Comparison of ENCODE assay signal across 1 cellular context in the genomic region with DNA sequence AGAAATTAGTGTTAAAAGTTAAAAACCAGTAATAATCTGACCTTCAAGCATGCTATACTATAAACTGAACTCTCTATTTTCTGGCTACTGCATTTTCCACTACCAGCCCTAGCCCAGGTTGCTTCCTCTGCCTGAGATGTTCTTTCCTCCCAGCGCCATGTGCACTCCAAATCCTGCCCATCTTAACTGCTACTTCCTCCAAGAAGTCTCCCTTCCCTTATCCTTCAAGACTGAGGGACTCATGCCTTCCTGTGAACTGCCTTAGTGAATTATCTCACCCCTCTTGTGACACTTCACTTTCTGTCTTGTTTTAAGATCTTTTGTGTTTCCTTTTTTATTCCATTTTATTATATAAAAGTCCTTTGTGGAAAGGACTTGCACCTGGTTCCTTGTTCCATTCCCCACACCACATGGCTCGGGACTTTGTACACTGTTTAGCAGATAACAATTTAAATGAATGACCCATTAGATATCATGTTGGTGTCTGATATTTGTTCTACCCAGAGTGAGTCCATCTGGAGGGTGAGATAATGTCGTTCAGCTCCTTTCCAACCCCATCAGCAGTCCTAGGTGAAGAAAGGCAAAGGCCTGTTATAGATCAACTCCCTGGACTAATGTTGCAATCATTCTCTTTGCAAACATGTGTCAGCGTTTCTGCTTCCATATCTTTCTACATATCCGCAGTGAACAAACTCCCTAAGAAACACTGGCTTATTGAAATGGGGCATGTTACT.
TF ChIP-seq lines count a peak whose summit lies in the region.

No MANE protein-coding gene starts in this region.

TF ChIP-seq in HepG2, 621 proteins besides CTCF, POLR2A, EP300 and RAD21 (continued from another document and continues in another):
- TF ChIP-seq HDAC6 (IDR thresholded peaks at IDR 0.05; ENCODE audit: low read depth, low read length) (no peak), HNF1B (CRISPR knock-in tag; IDR thresholded peaks at IDR 0.05) (no peak), NCOA2 (CRISPR knock-in tag; IDR thresholded peaks at IDR 0.05) (peak; percentile 95), SCMH1 (CRISPR knock-in tag; IDR thresholded peaks at IDR 0.05; ENCODE audit: borderline replicate concordance) (no peak), ZNF564 (CRISPR knock-in tag; IDR thresholded peaks at IDR 0.05) (no peak; the same call in none of the 2 replicates), TEAD3 (CRISPR knock-in tag; optimal IDR thresholded peaks at IDR 0.05; ENCODE audit: borderline replicate concordance) (peak; percentile 91), GABPA (IDR thresholded peaks at IDR 0.05; ENCODE audit: low read depth, low read length) (no peak), GABPA (CRISPR knock-in tag; IDR thresholded peaks at IDR 0.05; ENCODE audit: low read depth) (peak; percentile 39; the same call in 1 of the 2 replicates), HIVEP1 (CRISPR knock-in tag; IDR thresholded peaks at IDR 0.05) (no peak), CREBL2 (CRISPR knock-in tag; IDR thresholded peaks at IDR 0.05; ENCODE audit: borderline replicate concordance) (no peak), ZNF292 (CRISPR knock-in tag; IDR thresholded peaks at IDR 0.05; ENCODE audit: borderline replicate concordance, low read depth) (peak; percentile 83; the same call in 1 of the 2 replicates), ETV6 (CRISPR knock-in tag; conservative IDR thresholded peaks at IDR 0.05) (no peak; the same call in 1 of the 2 replicates), ZNF775 (CRISPR knock-in tag; IDR thresholded peaks at IDR 0.05; ENCODE audit: borderline replicate concordance) (no peak), ELF4 (CRISPR knock-in tag; IDR thresholded peaks at IDR 0.05; ENCODE audit: borderline replicate concordance) (no peak), ZNF232 (CRISPR knock-in tag; IDR thresholded peaks at IDR 0.05; ENCODE audit: borderline replicate concordance) (no peak; the same call in 1 of the 2 replicates), FUBP1 (CRISPR knock-in tag; IDR thresholded peaks at IDR 0.05; ENCODE audit: borderline replicate concordance) (no peak), MBNL3 (CRISPR knock-in tag; conservative IDR thresholded peaks at IDR 0.05) (no peak), ZNF329 (CRISPR knock-in tag; IDR thresholded peaks at IDR 0.05; ENCODE audit: low read depth) (no peak), NCOA5 (CRISPR knock-in tag; IDR thresholded peaks at IDR 0.05) (no peak), ZNF839 (CRISPR knock-in tag; IDR thresholded peaks at IDR 0.05; ENCODE audit: borderline replicate concordance) (no peak), RARA (CRISPR knock-in tag; IDR thresholded peaks at IDR 0.05) (peak; percentile 73), YEATS4 (CRISPR knock-in tag; IDR thresholded peaks at IDR 0.05; ENCODE audit: borderline replicate concordance) (peak; percentile 49), SMARCE1 (IDR thresholded peaks at IDR 0.05; ENCODE audit: borderline replicate concordance) (no peak), ZNF768 (CRISPR knock-in tag; IDR thresholded peaks at IDR 0.05) (no peak), ZNF282 (IDR thresholded peaks at IDR 0.05; ENCODE audit: partially characterized antibody) (no peak), SRY (CRISPR knock-in tag; IDR thresholded peaks at IDR 0.05) (no peak), ZSCAN30 (CRISPR knock-in tag; IDR thresholded peaks at IDR 0.05) (no peak), DPF2 (CRISPR knock-in tag; IDR thresholded peaks at IDR 0.05; ENCODE audit: borderline replicate concordance, low read depth) (peak; percentile 97), ZNF343 (CRISPR knock-in tag; IDR thresholded peaks at IDR 0.05) (no peak), NFAT5 (CRISPR knock-in tag; IDR thresholded peaks at IDR 0.05) (no peak), ZNF629 (CRISPR knock-in tag; conservative IDR thresholded peaks at IDR 0.05) (no peak; the same call in 1 of the 2 replicates), ZNF430 (CRISPR knock-in tag; IDR thresholded peaks at IDR 0.05) (0 out of 2 replicates have a peak, but pooled peaks have one; percentile 12), ZNF333 (CRISPR knock-in tag; IDR thresholded peaks at IDR 0.05; ENCODE audit: borderline replicate concordance) (no peak), ZBTB49 (CRISPR knock-in tag; IDR thresholded peaks at IDR 0.05; ENCODE audit: borderline replicate concordance) (no peak), RBAK (CRISPR knock-in tag; IDR thresholded peaks at IDR 0.05) (peak; percentile 65), ZNF205 (CRISPR knock-in tag; IDR thresholded peaks at IDR 0.05) (peak; percentile 49; the same call in 1 of the 2 replicates)
- TF ChIP-seq, protein P1, sequence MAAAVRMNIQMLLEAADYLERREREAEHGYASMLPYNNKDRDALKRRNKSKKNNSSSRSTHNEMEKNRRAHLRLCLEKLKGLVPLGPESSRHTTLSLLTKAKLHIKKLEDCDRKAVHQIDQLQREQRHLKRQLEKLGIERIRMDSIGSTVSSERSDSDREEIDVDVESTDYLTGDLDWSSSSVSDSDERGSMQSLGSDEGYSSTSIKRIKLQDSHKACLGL (CRISPR knock-in tag; IDR thresholded peaks at IDR 0.05): no peak
- TF ChIP-seq, protein P2, sequence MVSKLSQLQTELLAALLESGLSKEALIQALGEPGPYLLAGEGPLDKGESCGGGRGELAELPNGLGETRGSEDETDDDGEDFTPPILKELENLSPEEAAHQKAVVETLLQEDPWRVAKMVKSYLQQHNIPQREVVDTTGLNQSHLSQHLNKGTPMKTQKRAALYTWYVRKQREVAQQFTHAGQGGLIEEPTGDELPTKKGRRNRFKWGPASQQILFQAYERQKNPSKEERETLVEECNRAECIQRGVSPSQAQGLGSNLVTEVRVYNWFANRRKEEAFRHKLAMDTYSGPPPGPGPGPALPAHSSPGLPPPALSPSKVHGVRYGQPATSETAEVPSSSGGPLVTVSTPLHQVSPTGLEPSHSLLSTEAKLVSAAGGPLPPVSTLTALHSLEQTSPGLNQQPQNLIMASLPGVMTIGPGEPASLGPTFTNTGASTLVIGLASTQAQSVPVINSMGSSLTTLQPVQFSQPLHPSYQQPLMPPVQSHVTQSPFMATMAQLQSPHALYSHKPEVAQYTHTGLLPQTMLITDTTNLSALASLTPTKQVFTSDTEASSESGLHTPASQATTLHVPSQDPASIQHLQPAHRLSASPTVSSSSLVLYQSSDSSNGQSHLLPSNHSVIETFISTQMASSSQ (IDR thresholded peaks at IDR 0.05; ENCODE audit: low read depth): peak; percentile 74
- TF ChIP-seq, protein P2 (CRISPR knock-in tag; IDR thresholded peaks at IDR 0.05; ENCODE audit: borderline replicate concordance): peak; percentile 86; the same call in 1 of the 2 replicates
